Comparison of ENCODE assay signal across 8 cellular contexts in the genomic region with DNA sequence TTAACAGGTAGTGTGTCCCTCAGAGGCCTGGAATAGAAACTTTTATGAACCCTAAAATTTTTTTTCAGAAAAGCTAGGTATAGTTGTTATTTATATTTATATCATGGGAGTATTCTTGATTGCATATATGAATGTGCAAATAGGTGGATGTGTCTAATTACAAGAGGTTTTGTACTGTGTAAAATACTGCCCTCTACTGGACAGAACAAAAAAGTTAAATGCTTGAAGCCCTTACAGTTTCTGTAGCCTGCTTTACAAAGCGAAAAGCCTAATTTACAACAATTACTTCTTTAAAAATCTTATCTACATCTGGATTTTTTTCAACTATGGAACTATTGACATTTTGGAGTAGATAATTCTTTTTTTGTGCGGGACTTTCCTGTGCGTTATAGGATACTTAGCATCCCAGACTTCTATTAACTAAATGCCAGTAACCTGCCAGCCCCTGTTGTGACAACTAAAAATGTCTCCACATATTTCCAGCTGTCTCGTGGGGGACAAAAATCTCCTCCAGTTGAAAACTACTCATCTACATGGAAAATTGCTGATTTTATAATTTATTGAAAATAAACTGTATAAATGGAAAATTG. TPM values are rescaled to one million over a fixed set of nuclear protein-coding genes. Genes with fewer than 3 reads are reported as not detected.
DNase-seq lines count a peak whose midpoint lies in the region; ATAC-seq and TF ChIP-seq lines count a peak whose summit lies in the region.

No MANE protein-coding gene starts in this region.

- H3K27ac Mint-ChIP-seq in activated CD8-positive, alpha-beta T cell treated with anti-CD3 and anti-CD28 coated beads, Interleukin-2, amount 10 ng/mL, durations not matched to agents 7 days and 5 days, result no peak overlapping the region

- H3K36me3 ChIP-seq in HEK293 (ENCODE audit: control insufficient read depth in 2 of 2, insufficient read depth in 1 of 2, low read length in 2 of 2) (peaks cover 0 to 4% of the 10 kb centered on the region in 2 experiments; a peak in 1 of 3 replicates), heart right ventricle (no peaks in the 10 kb centered on the region), smooth muscle cell (ENCODE audit: low read depth) (no peaks in the 10 kb centered on the region)

- H3K4me1 Mint-ChIP-seq in activated CD8-positive, alpha-beta T cell treated with anti-CD3 and anti-CD28 coated beads, Interleukin-2, amount 10 ng/mL, durations not matched to agents 7 days and 5 days (ENCODE audit: low read depth), result peaks cover 6% of the 10 kb centered on the region

- TF ChIP-seq CTCF in HEK293 (tag by site-specific recombination; IDR thresholded peaks at IDR 0.05), result no peak
- TF ChIP-seq CTCF in heart right ventricle (IDR thresholded peaks at IDR 0.05), result peak; percentile 63 to 86 (median 74)
- peak; percentile 81 for TF ChIP-seq CTCF in smooth muscle cell (IDR thresholded peaks at IDR 0.05; ENCODE audit: borderline replicate concordance, insufficient read depth, poor library complexity, severe bottlenecking)

- no peaks in the 10 kb centered on the region for H3K79me2 ChIP-seq in smooth muscle cell (ENCODE audit: low read depth)

- H3K9me3 ChIP-seq in HEK293 (ENCODE audit: control insufficient read depth, insufficient read depth, low read depth, low read length) (no peaks in the 10 kb centered on the region), heart right ventricle (no peaks in the 10 kb centered on the region), smooth muscle cell (replicated peaks; ENCODE audit: low read depth) (no peaks in the 10 kb centered on the region)

- H3K4me3 Mint-ChIP-seq in activated CD8-positive, alpha-beta T cell treated with anti-CD3 and anti-CD28 coated beads, Interleukin-2, amount 10 ng/mL, durations not matched to agents 7 days and 5 days, result no peak overlapping the region

- CTCF ChIA-PET in HEK293 (lab: Yijun Ruan, JAX), result interaction anchor here (0.6 to 7.3 kb wide), 25 partner anchors 13 to 1183 kb away, joined by 3 to 132 read pairs (median 3); a partner anchor contains a TSS
- CTCF ChIA-PET in activated CD8-positive, alpha-beta T cell treated with anti-CD3 and anti-CD28 coated beads, Interleukin-2, amount 10 ng/mL, durations not matched to agents 7 days and 5 days (lab: Charles Lee), result interaction anchor here (0.6 to 10.0 kb wide), 12 partner anchors 167 to 716 kb away, joined by 3 to 139 read pairs (median 4); no protein-coding TSS in a partner anchor

- no peaks in the 10 kb centered on the region for H3K4me1 ChIP-seq in HEK293 (ENCODE audit: control insufficient read depth, insufficient read depth, low read length)
- peaks cover 0 to 11% (median 0%) of the 10 kb centered on the region in 9 donors for H3K4me1 ChIP-seq in heart right ventricle
- no peaks in the 10 kb centered on the region for H3K4me1 ChIP-seq in smooth muscle cell (ENCODE audit: low read depth)

- H3K4me3 ChIP-seq in HEK293 (ENCODE audit: low read depth, low read length) (no peak overlapping the region), heart right ventricle (no peak overlapping the region), smooth muscle cell (no peak overlapping the region)

- H3K9me3 Mint-ChIP-seq in activated CD8-positive, alpha-beta T cell treated with anti-CD3 and anti-CD28 coated beads, Interleukin-2, amount 10 ng/mL, durations not matched to agents 7 days and 5 days (ENCODE audit: insufficient read depth), result no peaks in the 10 kb centered on the region

- ATAC-seq in activated CD8-positive, alpha-beta T cell treated with anti-CD3 and anti-CD28 coated beads, Interleukin-2, amount 10 ng/mL, durations not matched to agents 7 days and 5 days, result peak; percentile 55
- ATAC-seq in heart right ventricle (peak in 5 of 8 donors; percentile 50 to 78 (median 66)), HG02938 (IDR thresholded peaks at IDR 0.05; ENCODE audit: unreplicated experiment) (no peak), GM19397 (IDR thresholded peaks at IDR 0.05; ENCODE audit: unreplicated experiment) (no peak)

- H3K36me3 Mint-ChIP-seq in activated CD8-positive, alpha-beta T cell treated with anti-CD3 and anti-CD28 coated beads, Interleukin-2, amount 10 ng/mL, durations not matched to agents 7 days and 5 days (ENCODE audit: low read depth), result no peaks in the 10 kb centered on the region

- WGBS in heart right ventricle, 2 donors, result 31 to 38% methylated on average over 4 of the region's 4 CpGs
- 47% methylated on average over 4 of the region's 4 CpGs for WGBS in smooth muscle cell (ENCODE audit: low lambda C conversion rate)

- H2AFZ ChIP-seq in smooth muscle cell (ENCODE audit: low read depth), result no peak overlapping the region

- no peaks in the 10 kb centered on the region for H3K27me3 Mint-ChIP-seq in activated CD8-positive, alpha-beta T cell treated with anti-CD3 and anti-CD28 coated beads, Interleukin-2, amount 10 ng/mL, durations not matched to agents 7 days and 5 days (ENCODE audit: low read depth)

- H3K9ac ChIP-seq in smooth muscle cell (ENCODE audit: low read depth), result no peak overlapping the region

- H3K27me3 ChIP-seq in heart right ventricle (no peaks in the 10 kb centered on the region), smooth muscle cell (ENCODE audit: low read depth) (no peaks in the 10 kb centered on the region)

- H4K20me1 ChIP-seq in smooth muscle cell (ENCODE audit: low read depth), result no peaks in the 10 kb centered on the region

- no peak overlapping the region for H3K4me2 ChIP-seq in smooth muscle cell

- intact Hi-C loops in heart right ventricle (cut with DNase I), result loop anchor here in 9 of 10 donors (2.0 to 10.0 kb wide), 10 partner anchors 166 to 509 kb away; no protein-coding TSS in a partner anchor

- DNase-seq in GM03348 (ENCODE audit: low spot score) (peak; percentile 63), NCI-H1694 (lab: John Stamatoyannopoulos, UW) (peak; percentile 39), heart right ventricle (no peak), smooth muscle cell (lab: John Stamatoyannopoulos, UW; ENCODE audit: unreplicated experiment) (no peak)
- DNase-seq in activated CD8-positive, alpha-beta T cell treated with anti-CD3 and anti-CD28 coated beads, Interleukin-2, amount 10 ng/mL, durations not matched to agents 7 days and 5 days, result no peak

- POLR2A ChIA-PET in HEK293 (lab: Yijun Ruan, JAX), result no interaction called here
- POLR2A ChIA-PET in activated CD8-positive, alpha-beta T cell treated with anti-CD3 and anti-CD28 coated beads, Interleukin-2, amount 10 ng/mL, durations not matched to agents 7 days and 5 days (lab: Charles Lee), result no interaction called here

- H3F3A ChIP-seq in smooth muscle cell (ENCODE audit: low read depth), result no peaks in the 10 kb centered on the region

- H3K27ac ChIP-seq in HEK293 (ENCODE audit: extremely low read depth, low read depth, low read length), result no peak overlapping the region
- no peak overlapping the region for H3K27ac ChIP-seq in heart right ventricle
- no peak overlapping the region for H3K27ac ChIP-seq in smooth muscle cell (ENCODE audit: low read depth)

TF ChIP-seq in HEK293, 187 proteins besides CTCF, POLR2A, EP300 and RAD21:
- TF ChIP-seq ZNF501 (tag by site-specific recombination; IDR thresholded peaks at IDR 0.05) (no peak), ZNF654 (tag by site-specific recombination; IDR thresholded peaks at IDR 0.05; ENCODE audit: low read depth) (peak; percentile 62)
TF ChIP-seq in HEK293: peak in this region for 1.

RNA-seq across cellular contexts. Expression of a gene that starts 35.1 kb away (rescaled TPM):
- total RNA-seq in activated CD8-positive, alpha-beta T cell treated with anti-CD3 and anti-CD28 coated beads, Interleukin-2, amount 10 ng/mL, durations not matched to agents 7 days and 5 days, result under 1 TPM in 1 of 2 experiments, not detected in 1; 0.53 TPM
- total RNA-seq in heart right ventricle (10 to 100 TPM in 1 of 10 donors, 1 to 10 TPM in 9; 2.2 to 14.9 (median 3.5) TPM), smooth muscle cell (6.5 and 16.6 TPM in 2 replicates)
- polyA plus RNA-seq in heart right ventricle (1 to 10 TPM; 4.0 to 6.2 TPM), smooth muscle cell (3.8 and 4.8 TPM in 2 replicates)

Comparison
In these comparisons a context has a peak if more than half of its experiments do, and no peak if none do; other contexts are left out.
1. DNase-seq: peak in GM03348 (single experiment) and NCI-H1694 (single experiment); none in activated CD8-positive, alpha-beta T cell treated with anti-CD3 and anti-CD28 coated beads, Interleukin-2, amount 10 ng/mL, durations not matched to agents 7 days and 5 days (single experiment), heart right ventricle (0 of 2) and smooth muscle cell (single experiment).
2. ATAC-seq: peak in activated CD8-positive, alpha-beta T cell treated with anti-CD3 and anti-CD28 coated beads, Interleukin-2, amount 10 ng/mL, durations not matched to agents 7 days and 5 days (single experiment) and heart right ventricle (5 of 8); none in HG02938 (single experiment) and GM19397 (single experiment).